ENCODE assay signal across 8 cellular contexts in the genomic region with DNA sequence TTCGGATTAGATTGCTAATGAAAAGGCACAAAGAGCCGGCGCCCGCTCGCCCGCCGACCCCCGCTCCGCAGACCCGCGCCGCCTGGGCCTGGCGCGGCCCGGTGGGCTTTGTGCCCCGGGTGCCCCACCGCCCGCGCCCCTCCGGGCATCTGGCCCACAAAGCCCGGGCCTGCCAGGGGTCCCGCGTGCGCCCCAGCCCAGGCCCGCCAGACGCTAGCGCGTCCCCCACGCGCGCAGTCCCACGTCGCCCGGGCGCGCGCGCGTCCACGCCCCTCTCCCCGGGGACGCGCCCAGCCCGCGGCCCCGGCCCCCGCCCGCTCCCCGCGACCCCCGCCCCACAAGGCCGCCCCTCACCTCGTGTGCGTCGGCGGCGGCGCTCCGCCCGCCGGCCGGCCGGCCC. TPM values are rescaled to one million over a fixed set of nuclear protein-coding genes. Genes with fewer than 3 reads are reported as not detected.
DNase-seq lines count a peak whose midpoint lies in the region; ATAC-seq and TF ChIP-seq lines count a peak whose summit lies in the region.
"Not testable (repeated sequence)": the region's sequence is repeated elsewhere in the genome, so short reads cannot be mapped to it uniquely, and the experiment has no call there.

No MANE protein-coding gene starts in this region.

- TF ChIP-seq CTCF in activated CD8-positive, alpha-beta T cell treated with anti-CD3 and anti-CD28 coated beads for 36 hours (IDR thresholded peaks at IDR 0.05): not testable (repeated sequence)

- not testable (repeated sequence) for H3K27me3 Mint-ChIP-seq in activated CD8-positive, alpha-beta T cell treated with anti-CD3 and anti-CD28 coated beads for 36 hours; effector memory CD8-positive, alpha-beta T cell; stimulated activated memory B cell treated with anti-CD40 and anti-IgM and Interleukin-4, amounts not matched to agents 10 μg/mL and 1 μg/mL and 100 μg/mL, for 72 hours

- CTCF ChIA-PET in activated CD8-positive, alpha-beta T cell treated with anti-CD3 and anti-CD28 coated beads for 36 hours (lab: Charles Lee): not testable (repeated sequence)

- intact Hi-C loops in activated CD8-positive, alpha-beta T cell treated with anti-CD3 and anti-CD28 coated beads for 36 hours (cut with micrococcal nuclease): not testable (repeated sequence)

- not testable (repeated sequence) for H3K36me3 Mint-ChIP-seq in activated CD8-positive, alpha-beta T cell treated with anti-CD3 and anti-CD28 coated beads for 36 hours (ENCODE audit: low read depth); effector memory CD8-positive, alpha-beta T cell (ENCODE audit: insufficient read depth); stimulated activated memory B cell treated with anti-CD40 and anti-IgM and Interleukin-4, amounts not matched to agents 10 μg/mL and 1 μg/mL and 100 μg/mL, for 72 hours

- not testable (repeated sequence) for H3K9me3 Mint-ChIP-seq in activated CD8-positive, alpha-beta T cell treated with anti-CD3 and anti-CD28 coated beads for 36 hours; effector memory CD8-positive, alpha-beta T cell; stimulated activated memory B cell treated with anti-CD40 and anti-IgM and Interleukin-4, amounts not matched to agents 10 μg/mL and 1 μg/mL and 100 μg/mL, for 72 hours

- DNase-seq in activated CD8-positive, alpha-beta T cell treated with anti-CD3 and anti-CD28 coated beads for 36 hours; effector memory CD8-positive, alpha-beta T cell: not testable (repeated sequence)

- POLR2A ChIA-PET in activated CD8-positive, alpha-beta T cell treated with anti-CD3 and anti-CD28 coated beads for 36 hours (lab: Charles Lee): not testable (repeated sequence)

- not testable (repeated sequence) for H3K27ac Mint-ChIP-seq in activated CD8-positive, alpha-beta T cell treated with anti-CD3 and anti-CD28 coated beads for 36 hours; effector memory CD8-positive, alpha-beta T cell; stimulated activated memory B cell treated with anti-CD40 and anti-IgM and Interleukin-4, amounts not matched to agents 10 μg/mL and 1 μg/mL and 100 μg/mL, for 72 hours

- not testable (repeated sequence) for H3K4me1 Mint-ChIP-seq in activated CD8-positive, alpha-beta T cell treated with anti-CD3 and anti-CD28 coated beads for 36 hours (ENCODE audit: low read depth); effector memory CD8-positive, alpha-beta T cell (ENCODE audit: low read depth in 2 of 2); stimulated activated memory B cell treated with anti-CD40 and anti-IgM and Interleukin-4, amounts not matched to agents 10 μg/mL and 1 μg/mL and 100 μg/mL, for 72 hours

- not testable (repeated sequence) for H3K4me3 Mint-ChIP-seq in activated CD8-positive, alpha-beta T cell treated with anti-CD3 and anti-CD28 coated beads for 36 hours; effector memory CD8-positive, alpha-beta T cell; stimulated activated memory B cell treated with anti-CD40 and anti-IgM and Interleukin-4, amounts not matched to agents 10 μg/mL and 1 μg/mL and 100 μg/mL, for 72 hours

- ATAC-seq in GM18502 (IDR thresholded peaks at IDR 0.05; ENCODE audit: poor library complexity, unreplicated experiment) (peak; percentile 46), GM19395 (IDR thresholded peaks at IDR 0.05; ENCODE audit: unreplicated experiment) (peak; percentile 34), GM21723 (IDR thresholded peaks at IDR 0.05; ENCODE audit: unreplicated experiment) (peak; percentile 15), HG02885 (IDR thresholded peaks at IDR 0.05; ENCODE audit: poor library complexity, unreplicated experiment) (peak; percentile 39), HG03342 (IDR thresholded peaks at IDR 0.05; ENCODE audit: unreplicated experiment) (peak; percentile 41)
- peak; percentile 24 for ATAC-seq in activated CD8-positive, alpha-beta T cell treated with anti-CD3 and anti-CD28 coated beads for 36 hours
- peak; percentile 39 for ATAC-seq in effector memory CD8-positive, alpha-beta T cell (replicated peaks)
- ATAC-seq in stimulated activated memory B cell treated with anti-CD40 and anti-IgM and Interleukin-4, amounts not matched to agents 10 μg/mL and 1 μg/mL and 100 μg/mL, for 72 hours: peak; percentile 73

RNA-seq across cellular contexts. Expression of a gene that starts 34.3 kb away (rescaled TPM):
- under 1 TPM in 1 of 2 experiments, not detected in 1; 0.20 TPM for total RNA-seq in activated CD8-positive, alpha-beta T cell treated with anti-CD3 and anti-CD28 coated beads for 36 hours

RNA-seq across cellular contexts. Expression of a gene that starts 49.8 kb away (rescaled TPM):
- 1 to 10 TPM; 1.7 to 2.7 TPM for total RNA-seq in activated CD8-positive, alpha-beta T cell treated with anti-CD3 and anti-CD28 coated beads for 36 hours

RNA-seq across cellular contexts. Expression of a gene that starts 50.5 kb away (rescaled TPM):
- total RNA-seq in activated CD8-positive, alpha-beta T cell treated with anti-CD3 and anti-CD28 coated beads for 36 hours: 10 to 100 TPM; 50.3 to 54.9 TPM

Comparison
In these comparisons a context has a peak if more than half of its experiments do, and no peak if none do; other contexts are left out.
1. ATAC-seq: peak in every context shown above with its lines; median percentile 73 in stimulated activated memory B cell treated with anti-CD40 and anti-IgM and Interleukin-4, amounts not matched to agents 10 μg/mL and 1 μg/mL and 100 μg/mL, for 72 hours; 46 in GM18502; 41 in HG03342; 39 in HG02885; 39 in effector memory CD8-positive, alpha-beta T cell; 34 in GM19395; 24 in activated CD8-positive, alpha-beta T cell treated with anti-CD3 and anti-CD28 coated beads for 36 hours; 15 in GM21723.